In the genomic region with DNA sequence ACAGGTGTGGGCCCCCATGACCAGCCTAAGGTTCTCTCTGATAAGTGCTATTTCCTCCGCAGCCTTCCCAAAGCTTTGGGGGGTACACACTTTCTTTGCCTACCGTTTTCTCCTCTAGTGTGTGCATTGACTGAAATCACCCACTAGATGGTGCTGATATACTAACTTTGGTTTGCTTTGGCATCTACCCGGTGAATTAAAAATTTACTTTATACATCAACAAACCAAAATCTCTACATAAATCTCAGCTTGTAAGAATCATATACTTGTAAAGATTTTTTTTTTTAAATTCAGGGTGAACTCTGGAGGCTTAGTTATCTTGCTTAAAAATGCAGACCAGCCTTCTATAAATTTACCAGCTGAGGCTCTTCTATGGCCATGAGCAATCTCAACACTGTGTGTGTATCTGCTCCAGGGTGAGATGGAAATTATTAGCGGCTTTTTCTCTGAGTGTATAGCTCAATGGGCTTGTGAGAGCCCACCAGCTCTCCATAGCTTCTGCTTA, we compare ENCODE assay signal across 9 cellular contexts.
A peak's percentile ranks its signal among the peaks of the same experiment; 100 is the strongest.
DNase-seq lines count a peak whose midpoint lies in the region; ATAC-seq and TF ChIP-seq lines count a peak whose summit lies in the region.
"Had no signal": no experiment of that assay in that cellular context is flagged by ENCODE, and none has a peak within 500 bp of the region (broad histone marks: within the 10 kb centered on the region; RNA-seq: fewer than 3 reads in every experiment).

No MANE protein-coding gene starts in this region.

- peak; percentile 74 for ATAC-seq in HCT116
- ATAC-seq in mucosa of descending colon: peak; percentile 37
- ATAC-seq in GM19397 (IDR thresholded peaks at IDR 0.05; ENCODE audit: unreplicated experiment): no peak

- no peaks in the 10 kb centered on the region for H4K20me1 ChIP-seq in HCT116 (ENCODE audit: insufficient read depth)

- H3K4me2 ChIP-seq in HCT116 (ENCODE audit: low read length): no peak overlapping the region

- no peak for TF ChIP-seq POLR2A in HCT116 (IDR thresholded peaks at IDR 0.05; ENCODE audit: borderline replicate concordance, extremely low read depth, insufficient read depth, insufficient read length)

- no peaks in the 10 kb centered on the region for H3K79me2 ChIP-seq in HCT116 (ENCODE audit: insufficient read depth, low read length)

- no TSS peak for BruUV-seq in HCT116 (replicated peaks; lab: Mats Ljungman, UMichigan)

- intact Hi-C loops in HCT116 (cut with micrococcal nuclease) (loop anchor here (1.0 to 5.0 kb wide), 7 partner anchors 289 to 1269 kb away; partner anchors contain the start of gene PAPPA), mucosa of descending colon (cut with DNase I, micrococcal nuclease) (loop anchor here (5.0 to 10.0 kb wide), 3 partner anchors 979 to 1071 kb away; no protein-coding TSS in a partner anchor)

- H3K4me3 ChIP-seq in HCT116 (replicated peaks in 1 of 2; ENCODE audit: low read depth in 1 of 2, low read length in 2 of 2) (no peak overlapping the region), mucosa of descending colon (no peak overlapping the region)

- POLR2A ChIA-PET in HCT116 (lab: Charles Lee): no interaction called here

- RAD21 ChIA-PET in HCT116 (lab: Charles Lee; ENCODE audit: low non-redundant PET in 1 of 2, low total read pairs in 2 of 2, uncharacterized antibody in 2 of 2, unreplicated experiment in 2 of 2): interaction anchor here (0.7 to 1.4 kb wide), 2 partner anchors 972 to 978 kb away, joined by 3 to 4 read pairs; no protein-coding TSS in a partner anchor

- peak; percentile 54 to 89 (median 62); a peak in 5 of 6 replicates for TF ChIP-seq CTCF in HCT116 (IDR thresholded peaks at IDR 0.05 in 2 of 3, conservative IDR thresholded peaks at IDR 0.05 in 1 of 3; ENCODE audit: borderline replicate concordance in 1 of 3, insufficient read depth in 1 of 3, low read depth in 2 of 3, low read length in 2 of 3)
- TF ChIP-seq CTCF in mucosa of descending colon (IDR thresholded peaks at IDR 0.05): no peak

- H3K27me3 ChIP-seq in HCT116 (ENCODE audit: insufficient read depth, low read length): peaks cover 47% of the 10 kb centered on the region

- no peak overlapping the region for H3K9ac ChIP-seq in HCT116 (ENCODE audit: low read length)

- H3K4me1 ChIP-seq in HCT116 (ENCODE audit: control insufficient read depth in 1 of 2, insufficient read depth in 2 of 2, low read length in 2 of 2) (peaks cover 7 to 11% of the 10 kb centered on the region in 2 experiments), mucosa of descending colon (ENCODE audit: low read depth) (no peaks in the 10 kb centered on the region)

- no peaks in the 10 kb centered on the region for H3K9me2 ChIP-seq in HCT116 (ENCODE audit: insufficient read depth)

- CTCF ChIA-PET in HCT116 (lab: Charles Lee): interaction anchor here (0.7 to 3.2 kb wide), 18 partner anchors 10 to 1068 kb away, joined by 3 to 14 read pairs (median 3); no protein-coding TSS in a partner anchor

- H3K27ac ChIP-seq in HCT116 (ENCODE audit: low read depth, low read length): no peak overlapping the region

- H3K36me3 ChIP-seq in HCT116 (ENCODE audit: control insufficient read depth in 1 of 2, insufficient read depth in 2 of 2, low read length in 2 of 2): no peaks in the 10 kb centered on the region
- H3K36me3 ChIP-seq in mucosa of descending colon (ENCODE audit: low read depth): no peaks in the 10 kb centered on the region

- DNase-seq in Daoy (ENCODE audit: low read depth): peak; percentile 79
- DNase-seq in HCT116 (ENCODE audit: low read depth, low spot score): peak; percentile 23
- DNase-seq in NCI-H82 treated with DMSO at 0.1 percent for 48 hours (lab: John Stamatoyannopoulos, UW; ENCODE audit: unreplicated experiment): peak; percentile 36
- peak; percentile 85 for DNase-seq in dedifferentiated amniotic fluid mesenchymal stem cell (ENCODE audit: extremely low spot score)
- DNase-seq in mucosa of descending colon: peak in 1 of 3 donors; percentile 23
- no peak for DNase-seq in activated effector memory CD4-positive, alpha-beta T cell treated with anti-CD3 and anti-CD28 coated beads, Interleukin-2, amount 50 U/mL, for 16 hours
- DNase-seq in NCI-H524 treated with DMSO at 0.1 percent for 48 hours (lab: John Stamatoyannopoulos, UW): no peak
- DNase-seq: activated B cell treated with CpG ODN at 0.5 μM for 24 hours had no signal

- peak; percentile 78 for TF ChIP-seq RAD21 in HCT116 (IDR thresholded peaks at IDR 0.05; ENCODE audit: low read depth)

- H3K9me3 ChIP-seq in HCT116 (ENCODE audit: control insufficient read depth in 1 of 2, insufficient read depth in 1 of 2, low read depth in 1 of 2, low read length in 2 of 2): no peaks in the 10 kb centered on the region
- no peaks in the 10 kb centered on the region for H3K9me3 ChIP-seq in mucosa of descending colon

- no peak overlapping the region for H2AFZ ChIP-seq in HCT116 (ENCODE audit: low read depth, low read length, poor library complexity, severe bottlenecking)

TF ChIP-seq in HCT116, 20 proteins besides CTCF, POLR2A, EP300 and RAD21:
- no peak for TF ChIP-seq ZNF274 (IDR thresholded peaks at IDR 0.05; ENCODE audit: low read depth, low read length)
- no peak for TF ChIP-seq EZH2phosphoT487 (IDR thresholded peaks at IDR 0.05; ENCODE audit: borderline replicate concordance)
- no peak for TF ChIP-seq SRF (IDR thresholded peaks at IDR 0.05; ENCODE audit: low read depth)
- TF ChIP-seq, protein P1, sequence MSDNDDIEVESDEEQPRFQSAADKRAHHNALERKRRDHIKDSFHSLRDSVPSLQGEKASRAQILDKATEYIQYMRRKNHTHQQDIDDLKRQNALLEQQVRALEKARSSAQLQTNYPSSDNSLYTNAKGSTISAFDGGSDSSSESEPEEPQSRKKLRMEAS (IDR thresholded peaks at IDR 0.05): no peak
- no peak for TF ChIP-seq SIN3A (IDR thresholded peaks at IDR 0.05; ENCODE audit: low read depth)

Comparison
In these comparisons a context has a peak if more than half of its experiments do, and no peak if none do; other contexts are left out.
1. DNase-seq: peak in Daoy (single experiment), HCT116 (single experiment), NCI-H82 treated with DMSO at 0.1 percent for 48 hours (single experiment) and dedifferentiated amniotic fluid mesenchymal stem cell (single experiment); none in activated effector memory CD4-positive, alpha-beta T cell treated with anti-CD3 and anti-CD28 coated beads, Interleukin-2, amount 50 U/mL, for 16 hours (single experiment) and NCI-H524 treated with DMSO at 0.1 percent for 48 hours (single experiment).